Comparison of ENCODE assay signal across 14 cellular contexts in genomic region chr14:29235991-29236390, GRCh38.
DNase-seq lines count a peak whose midpoint lies in the region; ATAC-seq and TF ChIP-seq lines count a peak whose summit lies in the region.
"Had no signal": no experiment of that assay in that cellular context is flagged by ENCODE, and none has a peak within 500 bp of the region (broad histone marks: within the 10 kb centered on the region; RNA-seq: fewer than 3 reads in every experiment).

No MANE protein-coding gene starts in this region.

- H3K27ac ChIP-seq in RWPE2 (ENCODE audit: poor library complexity, severe bottlenecking): peak overlapping the region; percentile 94
- peak overlapping the region; percentile 61 for H3K27ac ChIP-seq in osteoblast (ENCODE audit: low read depth, low read length)

- H3K4me3 ChIP-seq in RWPE2 (ENCODE audit: severe bottlenecking) (no peak overlapping the region), osteoblast (ENCODE audit: insufficient read depth, low read length) (no peak overlapping the region)

- H3K4me2 ChIP-seq in osteoblast (ENCODE audit: insufficient read depth, low read length): peak overlapping the region; percentile 61

- H3K27me3 ChIP-seq in RWPE2 (ENCODE audit: insufficient read depth, poor library complexity, severe bottlenecking) (no peaks in the 10 kb centered on the region), osteoblast (ENCODE audit: insufficient read depth, low read length) (no peaks in the 10 kb centered on the region)

- H3K9me3 ChIP-seq in RWPE2 (ENCODE audit: severe bottlenecking) (no peaks in the 10 kb centered on the region), osteoblast (ENCODE audit: low read depth, low read length) (no peaks in the 10 kb centered on the region)

- TF ChIP-seq CTCF in RWPE2 (IDR thresholded peaks at IDR 0.05; ENCODE audit: poor library complexity, severe bottlenecking): no peak
- TF ChIP-seq CTCF in osteoblast (IDR thresholded peaks at IDR 0.05; ENCODE audit: extremely low read depth, low read depth, low read length): no peak

- peaks cover 39% of the 10 kb centered on the region for H3K4me1 ChIP-seq in RWPE2 (ENCODE audit: insufficient read depth, poor library complexity, severe bottlenecking)
- peaks cover 26% of the 10 kb centered on the region for H3K4me1 ChIP-seq in osteoblast (ENCODE audit: insufficient read depth, low read length)

- no peak overlapping the region for H2AFZ ChIP-seq in osteoblast (ENCODE audit: low read length)

- DNase-seq in HCEC 1CT (peak; percentile 71), RWPE2 (ENCODE audit: low spot score) (no peak), fibroblast of gingiva (ENCODE audit: low read depth) (peak; percentile 51), osteoblast (ENCODE audit: insufficient read length, low spot score, missing footprints) (no peak), NCI-H2029 (lab: John Stamatoyannopoulos, UW) (no peak), erythroblast (lab: John Stamatoyannopoulos, UW) (no peak)
- DNase-seq in stimulated activated CD4-positive, alpha-beta T cell treated with anti-CD3 and anti-CD28 coated beads, Interleukin-12 subunit alpha, Interleukin-12 subunit beta, amount 100 ng/mL, for 4 hours: no peak
- DNase-seq: CD8-positive, alpha-beta T cell; DND-41; H9; MV-4-11; NCI-H1417 treated with DMSO at 0.1 percent for 48 hours; NCI-H345 had no signal

- no peaks in the 10 kb centered on the region for H4K20me1 ChIP-seq in osteoblast (ENCODE audit: insufficient read depth, low read length)

- TF ChIP-seq POLR2A in erythroblast (IDR thresholded peaks at IDR 0.05; ENCODE audit: low read length): no peak

- no peak for ATAC-seq in RWPE2 (ENCODE audit: low read depth)
- ATAC-seq: CD8-positive, alpha-beta T cell; Right ventricle myocardium inferior had no signal

- H3K36me3 ChIP-seq in RWPE2 (ENCODE audit: low read depth) (no peaks in the 10 kb centered on the region), osteoblast (ENCODE audit: insufficient read depth, low read length) (no peaks in the 10 kb centered on the region)

- no peaks in the 10 kb centered on the region for H3K79me2 ChIP-seq in osteoblast (ENCODE audit: insufficient read depth, low read length)

Comparison
In these comparisons a context has a peak if more than half of its experiments do, and no peak if none do; other contexts are left out.
1. DNase-seq: peak in HCEC 1CT (single experiment) and fibroblast of gingiva (single experiment); none in RWPE2 (single experiment), osteoblast (single experiment), NCI-H2029 (single experiment), stimulated activated CD4-positive, alpha-beta T cell treated with anti-CD3 and anti-CD28 coated beads, Interleukin-12 subunit alpha, Interleukin-12 subunit beta, amount 100 ng/mL, for 4 hours (single experiment) and erythroblast (0 of 2).